ENCODE assay signal across 8 cellular contexts in genomic region chr17:5468075-5468473, GRCh38. TPM values are rescaled to one million over a fixed set of nuclear protein-coding genes. Genes with fewer than 3 reads are reported as not detected.
DNase-seq lines count a peak whose midpoint lies in the region; ATAC-seq and TF ChIP-seq lines count a peak whose summit lies in the region.

No MANE protein-coding gene starts in this region.

- no peaks in the 10 kb centered on the region for H3K27me3 ChIP-seq in endodermal cell (ENCODE audit: control insufficient read depth, insufficient read depth, low read length, poor library complexity, severe bottlenecking)

- ATAC-seq in GM21825 (IDR thresholded peaks at IDR 0.05; ENCODE audit: unreplicated experiment) (peak; percentile 4), SK-N-SH treated with all-trans-retinoic acid at 6 μM for 48 hours (peak; percentile 50), GM18867 (IDR thresholded peaks at IDR 0.05; ENCODE audit: unreplicated experiment) (no peak)

- 0 to 1% methylated on average over 10 to 17 of the region's 17 CpGs for WGBS in endodermal cell (ENCODE audit: insufficient coverage in 1 of 2, insufficient read length in 1 of 2), 2 experiments

- H3K36me3 ChIP-seq in endodermal cell (ENCODE audit: control insufficient read depth, insufficient read depth, low read length) = peaks cover 20% of the 10 kb centered on the region

- H3K9me3 Mint-ChIP-seq in endodermal cell = no peaks in the 10 kb centered on the region
- no peaks in the 10 kb centered on the region for H3K9me3 Mint-ChIP-seq in nephron progenitor cell

- peak overlapping the region; percentile 60 for H3K9ac ChIP-seq in endodermal cell (ENCODE audit: extremely low read depth, low read length, poor library complexity, severe bottlenecking)

- H3K27ac Mint-ChIP-seq in endodermal cell (peak overlapping the region; percentile 83), nephron progenitor cell (peak overlapping the region; percentile 20)

- peaks cover 12% of the 10 kb centered on the region for H3K4me1 ChIP-seq in endodermal cell (ENCODE audit: control insufficient read depth, insufficient read depth, low read length)

- H3K36me3 Mint-ChIP-seq in endodermal cell (ENCODE audit: low read depth) (peaks cover 16% of the 10 kb centered on the region), nephron progenitor cell (ENCODE audit: low read depth) (peaks cover 22% of the 10 kb centered on the region)

- peak overlapping the region; percentile 40 for H3K27ac ChIP-seq in endodermal cell (ENCODE audit: low read depth, low read length)

- no peak for TF ChIP-seq CTCF in endodermal cell (conservative IDR thresholded peaks at IDR 0.05)
- no peak for TF ChIP-seq CTCF in nephron progenitor cell (IDR thresholded peaks at IDR 0.05)

- DNase-seq in AG08396 (ENCODE audit: low spot score) = peak; percentile 20
- DNase-seq in endodermal cell = no peak
- no peak for DNase-seq in nephron progenitor cell
- no peak for DNase-seq in NCI-H2196 treated with DMSO at 0.1 percent for 48 hours (lab: John Stamatoyannopoulos, UW; ENCODE audit: unreplicated experiment)
- DNase-seq in COLO829 (ENCODE audit: low spot score) = no peak

- no peaks in the 10 kb centered on the region for H3K9me3 ChIP-seq in endodermal cell (ENCODE audit: control insufficient read depth, low read length)

- H3K4me3 Mint-ChIP-seq in endodermal cell (peak overlapping the region; percentile 82), nephron progenitor cell (peak overlapping the region; percentile 93)

- H3K4me3 ChIP-seq in endodermal cell (ENCODE audit: low read length) = peak overlapping the region; percentile 94

- no peaks in the 10 kb centered on the region for H3K27me3 Mint-ChIP-seq in endodermal cell (ENCODE audit: insufficient read depth)
- H3K27me3 Mint-ChIP-seq in nephron progenitor cell (ENCODE audit: low read depth, poor library complexity) = peaks cover 3% of the 10 kb centered on the region

- peaks cover 28% of the 10 kb centered on the region for H3K4me1 Mint-ChIP-seq in endodermal cell
- peaks cover 38% of the 10 kb centered on the region for H3K4me1 Mint-ChIP-seq in nephron progenitor cell

TF ChIP-seq in SK-N-SH treated with all-trans-retinoic acid at 6 μM for 48 hours, 23 proteins besides CTCF, POLR2A, EP300 and RAD21:
- TF ChIP-seq ARNTL (CRISPR knock-in tag; IDR thresholded peaks at IDR 0.05; ENCODE audit: borderline replicate concordance, low read depth) (no peak), CSRNP3 (CRISPR knock-in tag; IDR thresholded peaks at IDR 0.05) (no peak), ZC3H10 (CRISPR knock-in tag; IDR thresholded peaks at IDR 0.05) (no peak), GLIS3 (CRISPR knock-in tag; IDR thresholded peaks at IDR 0.05) (no peak), CREB5 (CRISPR knock-in tag; IDR thresholded peaks at IDR 0.05; ENCODE audit: low read depth) (no peak), TCF4 (CRISPR knock-in tag; IDR thresholded peaks at IDR 0.05; ENCODE audit: borderline replicate concordance) (no peak), ZNF70 (CRISPR knock-in tag; IDR thresholded peaks at IDR 0.05) (no peak)

RNA-seq across cellular contexts. Expression of gene DHX33, which starts 0.7 kb away (rescaled TPM):
- total RNA-seq in endodermal cell = 10 to 100 TPM; 35.0 TPM
- 21.9 TPM for polyA plus RNA-seq in endodermal cell (2013, experiment 1 of 2)
- 19.7 TPM for polyA plus RNA-seq in endodermal cell (2013, experiment 2 of 2)

RNA-seq across cellular contexts. Expression of gene DERL2, which starts 17.9 kb away (rescaled TPM):
- total RNA-seq in endodermal cell = 10 to 100 TPM; 68.0 to 75.1 TPM
- 57.8 TPM for polyA plus RNA-seq in endodermal cell (2013, experiment 1 of 2)
- polyA plus RNA-seq in endodermal cell (2013, experiment 2 of 2) = 52.0 TPM

RNA-seq across cellular contexts. Expression of gene MIS12, which starts 18.3 kb away (rescaled TPM):
- total RNA-seq in endodermal cell = 10 to 100 TPM; 27.1 to 28.9 TPM
- polyA plus RNA-seq in endodermal cell (2013, experiment 1 of 2) = 34.3 TPM
- 31.9 TPM for polyA plus RNA-seq in endodermal cell (2013, experiment 2 of 2)

RNA-seq across cellular contexts. Expression of gene C1QBP, which starts 29.1 kb away (rescaled TPM):
- total RNA-seq in endodermal cell = 100 to 1,000 TPM; 213 to 217 TPM
- polyA plus RNA-seq in endodermal cell (2013, experiment 1 of 2) = 185 TPM
- polyA plus RNA-seq in endodermal cell (2013, experiment 2 of 2) = 182 TPM

RNA-seq across cellular contexts. Expression of gene RPAIN, which starts 48.1 kb away (rescaled TPM):
- total RNA-seq in endodermal cell = 10 to 100 TPM; 69.3 to 87.8 TPM
- polyA plus RNA-seq in endodermal cell (2013, experiment 1 of 2) = 82.5 TPM
- 72.4 TPM for polyA plus RNA-seq in endodermal cell (2013, experiment 2 of 2)
